27 cellular contexts compared by ENCODE assay signal in genomic region chr5:5071554-5071953, GRCh38.
"Had no signal": no experiment of that assay in that cellular context is flagged by ENCODE, and none has a peak within 500 bp of the region (broad histone marks: within the 10 kb centered on the region; RNA-seq: fewer than 3 reads in every experiment).

No MANE protein-coding gene starts in this region.

- H3K27me3 ChIP-seq: ascending aorta, brain microvascular endothelial cell had no signal

- H3K36me3 ChIP-seq: ascending aorta, brain microvascular endothelial cell had no signal

- ATAC-seq: activated CD4-positive, alpha-beta T cell treated with anti-CD3 and anti-CD28 coated beads for 36 hours; activated CD8-positive, alpha-beta memory T cell treated with anti-CD3 and anti-CD28 coated beads, Interleukin-2, amount 10 ng/mL, durations not matched to agents 7 days and 5 days; activated CD8-positive, alpha-beta T cell treated with anti-CD3 and anti-CD28 coated beads, Interleukin-2, amount 10 ng/mL, durations not matched to agents 7 days and 5 days; activated naive CD4-positive, alpha-beta T cell treated with anti-CD3 and anti-CD28 coated beads, Interleukin-2, amount 50 U/mL, for 72 hours; activated T-cell treated with anti-CD3 and anti-CD28 coated beads, Interleukin-2, amount 50 U/mL, for 72 hours had no signal

- DNase-seq: activated CD4-positive, alpha-beta memory T cell treated with anti-CD3 and anti-CD28 coated beads for 36 hours; activated CD4-positive, alpha-beta T cell treated with anti-CD3 and anti-CD28 coated beads for 36 hours; activated CD4-positive, alpha-beta T cell treated with anti-CD3 and anti-CD28 coated beads, Interleukin-2, amount 10 ng/mL, durations not matched to agents 24 days and 14 days; activated CD4-positive, CD25-positive, alpha-beta regulatory T cell; activated CD4-positive, CD25-positive, alpha-beta regulatory T cell treated with anti-CD3 and anti-CD28 coated beads, Interleukin-2, amount 50 U/mL, for 72 hours; activated CD8-positive, alpha-beta memory T cell treated with anti-CD3 and anti-CD28 coated beads, Interleukin-2, amount 10 ng/mL, durations not matched to agents 7 days and 5 days; activated CD8-positive, alpha-beta memory T cell treated with anti-CD3 and anti-CD28 coated beads, Interleukin-2, amount 50 U/mL, for 4 hours; activated CD8-positive, alpha-beta T cell treated with anti-CD3 and anti-CD28 coated beads, Interleukin-2, amount 10 ng/mL, durations not matched to agents 7 days and 5 days; activated gamma-delta T cell; activated naive CD4-positive, alpha-beta T cell; activated naive CD4-positive, alpha-beta T cell treated with anti-CD3 and anti-CD28 coated beads, Interleukin-2, amount 10 ng/mL, durations not matched to agents 7 days and 5 days; activated naive CD8-positive, alpha-beta T cell treated with anti-CD3 and anti-CD28 coated beads, Interleukin-2, amount 10 ng/mL, durations not matched to agents 7 days and 5 days; activated T-cell treated with anti-CD3 and anti-CD28 coated beads, Interleukin-2, amount 50 U/mL, for 24 hours; activated T-cell treated with anti-CD3 and anti-CD28 coated beads, Interleukin-2, amount 50 U/mL, for 72 hours; brain microvascular endothelial cell; caudate nucleus; effector CD8-positive, alpha-beta T cell; foreskin fibroblast; head of caudate nucleus; T-helper 2 cell had no signal

- FAIRE-seq: colon, endometrium, endothelial cell of umbilical vein, frontal cortex had no signal

- H3K4me3 ChIP-seq: ascending aorta had no signal

- H3K4me1 ChIP-seq: ascending aorta had no signal

- H3K9me3 ChIP-seq: ascending aorta had no signal

- H3K27ac ChIP-seq: ascending aorta, brain microvascular endothelial cell, epithelial cell of prostate had no signal
